Comparison of ENCODE assay signal across 16 cellular contexts in the genomic region with DNA sequence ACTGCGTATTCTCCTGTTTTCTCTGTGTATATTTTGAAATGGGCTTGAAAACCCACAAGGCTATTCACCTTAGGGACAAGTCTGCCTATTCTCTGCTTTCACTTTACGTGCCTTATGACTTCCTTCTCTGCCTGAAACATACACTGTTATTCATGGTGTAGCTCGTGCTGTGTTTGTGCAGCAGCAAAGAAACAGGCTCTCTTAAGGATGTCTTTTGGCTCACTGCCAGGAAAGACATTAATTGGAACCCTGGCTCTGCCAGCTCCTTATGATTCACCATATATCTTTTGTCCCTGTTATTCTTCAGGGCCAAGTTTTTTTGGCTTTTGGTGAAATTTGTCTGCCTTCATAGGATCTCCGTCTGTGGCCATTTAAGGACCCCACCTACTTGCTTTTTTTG.
DNase-seq lines count a peak whose midpoint lies in the region; ATAC-seq, FAIRE-seq and TF ChIP-seq lines count a peak whose summit lies in the region.
"Had no signal": no experiment of that assay in that cellular context is flagged by ENCODE, and none has a peak within 500 bp of the region (broad histone marks: within the 10 kb centered on the region; RNA-seq: fewer than 3 reads in every experiment).

No MANE protein-coding gene starts in this region.

- H3K4me3 ChIP-seq in astrocyte (ENCODE audit: insufficient read depth, low read depth, low read length): no peak overlapping the region
- no peak overlapping the region for H3K4me3 ChIP-seq in smooth muscle cell
- H3K4me3 ChIP-seq: PC-9 had no signal

- peak; percentile 47 for ATAC-seq in activated naive CD8-positive, alpha-beta T cell treated with anti-CD3 and anti-CD28 coated beads, Interleukin-2, amount 10 ng/mL, durations not matched to agents 7 days and 5 days (ENCODE audit: low read depth)
- no peak for ATAC-seq in activated naive CD8-positive, alpha-beta T cell treated with anti-CD3 and anti-CD28 coated beads, Interleukin-2, amount 50 U/mL, for 24 hours
- no peak for ATAC-seq in stimulated activated naive B cell treated with anti-CD40 and anti-IgM and Interleukin-4, amounts not matched to agents 10 μg/mL and 1 μg/mL and 100 μg/mL, for 72 hours (replicated peaks)
- ATAC-seq: WTC11 had no signal

- H4K20me1 ChIP-seq in astrocyte (ENCODE audit: insufficient read depth, low read length) (no peaks in the 10 kb centered on the region), smooth muscle cell (ENCODE audit: low read depth) (no peaks in the 10 kb centered on the region)

- H2AFZ ChIP-seq in astrocyte (ENCODE audit: low read depth, low read length): no peak overlapping the region
- no peak overlapping the region for H2AFZ ChIP-seq in smooth muscle cell (ENCODE audit: low read depth)
- H2AFZ ChIP-seq: PC-9 had no signal

- H3K4me1 Mint-ChIP-seq in activated naive CD8-positive, alpha-beta T cell treated with anti-CD3 and anti-CD28 coated beads, Interleukin-2, amount 10 ng/mL, durations not matched to agents 7 days and 5 days: peaks cover 16% of the 10 kb centered on the region
- peaks cover 4% of the 10 kb centered on the region for H3K4me1 Mint-ChIP-seq in activated naive CD8-positive, alpha-beta T cell treated with anti-CD3 and anti-CD28 coated beads, Interleukin-2, amount 50 U/mL, for 24 hours
- H3K4me1 Mint-ChIP-seq in astrocyte (ENCODE audit: low read depth, unreplicated experiment): peaks cover 10% of the 10 kb centered on the region
- H3K4me1 Mint-ChIP-seq in stimulated activated naive B cell treated with anti-CD40 and anti-IgM and Interleukin-4, amounts not matched to agents 10 μg/mL and 1 μg/mL and 100 μg/mL, for 72 hours: peaks cover 0 to 3% of the 10 kb centered on the region in 2 donors

- H3K27ac ChIP-seq in astrocyte (ENCODE audit: low read depth, low read length): no peak overlapping the region
- no peak overlapping the region for H3K27ac ChIP-seq in smooth muscle cell (ENCODE audit: low read depth)
- H3K27ac ChIP-seq: PC-9 had no signal

- H3K27me3 Mint-ChIP-seq in activated naive CD8-positive, alpha-beta T cell treated with anti-CD3 and anti-CD28 coated beads, Interleukin-2, amount 10 ng/mL, durations not matched to agents 7 days and 5 days: no peaks in the 10 kb centered on the region
- H3K27me3 Mint-ChIP-seq in activated naive CD8-positive, alpha-beta T cell treated with anti-CD3 and anti-CD28 coated beads, Interleukin-2, amount 50 U/mL, for 24 hours: no peaks in the 10 kb centered on the region
- no peaks in the 10 kb centered on the region for H3K27me3 Mint-ChIP-seq in astrocyte (ENCODE audit: low read depth, unreplicated experiment)
- H3K27me3 Mint-ChIP-seq in stimulated activated naive B cell treated with anti-CD40 and anti-IgM and Interleukin-4, amounts not matched to agents 10 μg/mL and 1 μg/mL and 100 μg/mL, for 72 hours: peaks cover 5% of the 10 kb centered on the region in 2 donors

- POLR2A ChIA-PET in activated naive CD8-positive, alpha-beta T cell treated with anti-CD3 and anti-CD28 coated beads, Interleukin-2, amount 10 ng/mL, durations not matched to agents 7 days and 5 days (lab: Charles Lee): no interaction called here

- 54% methylated on average over 4 of the region's 4 CpGs for WGBS in smooth muscle cell (ENCODE audit: low lambda C conversion rate)

- H3K36me3 Mint-ChIP-seq in activated naive CD8-positive, alpha-beta T cell treated with anti-CD3 and anti-CD28 coated beads, Interleukin-2, amount 10 ng/mL, durations not matched to agents 7 days and 5 days: peaks cover 18% of the 10 kb centered on the region
- H3K36me3 Mint-ChIP-seq in activated naive CD8-positive, alpha-beta T cell treated with anti-CD3 and anti-CD28 coated beads, Interleukin-2, amount 50 U/mL, for 24 hours (ENCODE audit: low read depth): no peaks in the 10 kb centered on the region
- H3K36me3 Mint-ChIP-seq in astrocyte (ENCODE audit: low read depth, unreplicated experiment): no peaks in the 10 kb centered on the region
- no peaks in the 10 kb centered on the region for H3K36me3 Mint-ChIP-seq in stimulated activated naive B cell treated with anti-CD40 and anti-IgM and Interleukin-4, amounts not matched to agents 10 μg/mL and 1 μg/mL and 100 μg/mL, for 72 hours

- peak overlapping the region; percentile 47 for H3K27ac Mint-ChIP-seq in activated naive CD8-positive, alpha-beta T cell treated with anti-CD3 and anti-CD28 coated beads, Interleukin-2, amount 10 ng/mL, durations not matched to agents 7 days and 5 days
- H3K27ac Mint-ChIP-seq in activated naive CD8-positive, alpha-beta T cell treated with anti-CD3 and anti-CD28 coated beads, Interleukin-2, amount 50 U/mL, for 24 hours: no peak overlapping the region
- H3K27ac Mint-ChIP-seq in astrocyte (ENCODE audit: unreplicated experiment): no peak overlapping the region
- H3K27ac Mint-ChIP-seq in stimulated activated naive B cell treated with anti-CD40 and anti-IgM and Interleukin-4, amounts not matched to agents 10 μg/mL and 1 μg/mL and 100 μg/mL, for 72 hours: no peak overlapping the region
- H3K27ac Mint-ChIP-seq: activated T-helper 2 cell treated with anti-CD3 and anti-CD28 coated beads, Interferon-gamma antibody, Interleukin-2, Interleukin-4, amounts not matched to agents 10 μg/mL and 5 μg/mL and 100 μg/mL, durations not matched to agents 14 hours and 24 hours and 36 hours; WTC11 had no signal

- H3K9ac ChIP-seq in astrocyte (ENCODE audit: low read length) (no peak overlapping the region), smooth muscle cell (ENCODE audit: low read depth) (no peak overlapping the region)

- H3K4me3 Mint-ChIP-seq in activated naive CD8-positive, alpha-beta T cell treated with anti-CD3 and anti-CD28 coated beads, Interleukin-2, amount 10 ng/mL, durations not matched to agents 7 days and 5 days: peak overlapping the region; percentile 22
- H3K4me3 Mint-ChIP-seq in activated naive CD8-positive, alpha-beta T cell treated with anti-CD3 and anti-CD28 coated beads, Interleukin-2, amount 50 U/mL, for 24 hours: no peak overlapping the region
- H3K4me3 Mint-ChIP-seq in astrocyte (ENCODE audit: unreplicated experiment): no peak overlapping the region
- H3K4me3 Mint-ChIP-seq in stimulated activated naive B cell treated with anti-CD40 and anti-IgM and Interleukin-4, amounts not matched to agents 10 μg/mL and 1 μg/mL and 100 μg/mL, for 72 hours: no peak overlapping the region
- H3K4me3 Mint-ChIP-seq: WTC11 had no signal

- H3K27me3 ChIP-seq in astrocyte (ENCODE audit: insufficient read depth, low read length) (no peaks in the 10 kb centered on the region), smooth muscle cell (ENCODE audit: low read depth) (no peaks in the 10 kb centered on the region)

- TF ChIP-seq CTCF in astrocyte (IDR thresholded peaks at IDR 0.05; ENCODE audit: insufficient read depth, low read depth, low read length) (no peak), smooth muscle cell (IDR thresholded peaks at IDR 0.05; ENCODE audit: borderline replicate concordance, insufficient read depth, poor library complexity, severe bottlenecking) (no peak)

- H3K79me2 ChIP-seq in astrocyte (ENCODE audit: insufficient read depth, low read length): no peaks in the 10 kb centered on the region
- no peaks in the 10 kb centered on the region for H3K79me2 ChIP-seq in smooth muscle cell (ENCODE audit: low read depth)

- H3K4me2 ChIP-seq in astrocyte (ENCODE audit: low read length) (peak overlapping the region; percentile 44), smooth muscle cell (peak overlapping the region; percentile 12)
- H3K4me2 ChIP-seq: PC-9 had no signal

- peaks cover 14% of the 10 kb centered on the region for H3K9me3 Mint-ChIP-seq in activated naive CD8-positive, alpha-beta T cell treated with anti-CD3 and anti-CD28 coated beads, Interleukin-2, amount 10 ng/mL, durations not matched to agents 7 days and 5 days
- H3K9me3 Mint-ChIP-seq in activated naive CD8-positive, alpha-beta T cell treated with anti-CD3 and anti-CD28 coated beads, Interleukin-2, amount 50 U/mL, for 24 hours: no peaks in the 10 kb centered on the region
- H3K9me3 Mint-ChIP-seq in astrocyte (ENCODE audit: unreplicated experiment): no peaks in the 10 kb centered on the region
- H3K9me3 Mint-ChIP-seq in stimulated activated naive B cell treated with anti-CD40 and anti-IgM and Interleukin-4, amounts not matched to agents 10 μg/mL and 1 μg/mL and 100 μg/mL, for 72 hours: peaks cover 2 to 7% of the 10 kb centered on the region in 2 donors
- H3K9me3 Mint-ChIP-seq: activated T-helper 2 cell treated with anti-CD3 and anti-CD28 coated beads, Interferon-gamma antibody, Interleukin-2, Interleukin-4, amounts not matched to agents 10 μg/mL and 5 μg/mL and 100 μg/mL, durations not matched to agents 14 hours and 24 hours and 36 hours had no signal

- FAIRE-seq in astrocyte (lab: Jason Lieb, UNC): no peak
- FAIRE-seq: colon, islet of Langerhans had no signal

- H3K4me1 ChIP-seq in astrocyte (ENCODE audit: insufficient read depth, low read length) (peaks cover 4% of the 10 kb centered on the region), smooth muscle cell (ENCODE audit: low read depth) (no peaks in the 10 kb centered on the region)

- H3K9me3 ChIP-seq in astrocyte (ENCODE audit: insufficient read depth, low read depth, low read length) (no peaks in the 10 kb centered on the region), smooth muscle cell (replicated peaks; ENCODE audit: low read depth) (no peaks in the 10 kb centered on the region)

- H3K36me3 ChIP-seq in astrocyte (ENCODE audit: insufficient read depth, low read length) (no peaks in the 10 kb centered on the region), smooth muscle cell (ENCODE audit: low read depth) (no peaks in the 10 kb centered on the region)

- no peaks in the 10 kb centered on the region for H3F3A ChIP-seq in smooth muscle cell (ENCODE audit: low read depth)

- no peak for DNase-seq in activated naive CD8-positive, alpha-beta T cell treated with anti-CD3 and anti-CD28 coated beads, Interleukin-2, amount 10 ng/mL, durations not matched to agents 7 days and 5 days
- no peak for DNase-seq in activated naive CD8-positive, alpha-beta T cell treated with anti-CD3 and anti-CD28 coated beads, Interleukin-2, amount 50 U/mL, for 24 hours
- DNase-seq in NCI-H1105 treated with DMSO at 0.1 percent for 48 hours (lab: John Stamatoyannopoulos, UW) (peak; percentile 79), astrocyte (ENCODE audit: low read depth) (peak; percentile 33), smooth muscle cell (lab: John Stamatoyannopoulos, UW; ENCODE audit: unreplicated experiment) (no peak), UCSD-AML1 (lab: John Stamatoyannopoulos, UW; ENCODE audit: unreplicated experiment) (no peak)
- no peak for DNase-seq in stimulated activated naive B cell treated with anti-CD40 and anti-IgM and Interleukin-4, amounts not matched to agents 10 μg/mL and 1 μg/mL and 100 μg/mL, for 72 hours
- DNase-seq in stimulated activated CD4-positive, alpha-beta T cell treated with anti-CD3 and anti-CD28 coated beads, Interleukin-12 subunit alpha, Interleukin-12 subunit beta, amount 100 ng/mL, for 4 hours: no peak
- DNase-seq: amniotic stem cell; Calu3; PC-9; stimulated activated CD4-positive, alpha-beta T cell treated with anti-CD3 and anti-CD28 coated beads, Interleukin-15, amount 100 ng/mL, for 24 hours had no signal

Comparison
In these comparisons a context has a peak if more than half of its experiments do, and no peak if none do; other contexts are left out.
1. DNase-seq: peak in NCI-H1105 treated with DMSO at 0.1 percent for 48 hours (single experiment) and astrocyte (single experiment); none in activated naive CD8-positive, alpha-beta T cell treated with anti-CD3 and anti-CD28 coated beads, Interleukin-2, amount 10 ng/mL, durations not matched to agents 7 days and 5 days (single experiment), activated naive CD8-positive, alpha-beta T cell treated with anti-CD3 and anti-CD28 coated beads, Interleukin-2, amount 50 U/mL, for 24 hours (single experiment), smooth muscle cell (single experiment), stimulated activated naive B cell treated with anti-CD40 and anti-IgM and Interleukin-4, amounts not matched to agents 10 μg/mL and 1 μg/mL and 100 μg/mL, for 72 hours (single experiment), UCSD-AML1 (single experiment) and stimulated activated CD4-positive, alpha-beta T cell treated with anti-CD3 and anti-CD28 coated beads, Interleukin-12 subunit alpha, Interleukin-12 subunit beta, amount 100 ng/mL, for 4 hours (single experiment).